Comparison of ENCODE assay signal across 8 cellular contexts in the genomic region with DNA sequence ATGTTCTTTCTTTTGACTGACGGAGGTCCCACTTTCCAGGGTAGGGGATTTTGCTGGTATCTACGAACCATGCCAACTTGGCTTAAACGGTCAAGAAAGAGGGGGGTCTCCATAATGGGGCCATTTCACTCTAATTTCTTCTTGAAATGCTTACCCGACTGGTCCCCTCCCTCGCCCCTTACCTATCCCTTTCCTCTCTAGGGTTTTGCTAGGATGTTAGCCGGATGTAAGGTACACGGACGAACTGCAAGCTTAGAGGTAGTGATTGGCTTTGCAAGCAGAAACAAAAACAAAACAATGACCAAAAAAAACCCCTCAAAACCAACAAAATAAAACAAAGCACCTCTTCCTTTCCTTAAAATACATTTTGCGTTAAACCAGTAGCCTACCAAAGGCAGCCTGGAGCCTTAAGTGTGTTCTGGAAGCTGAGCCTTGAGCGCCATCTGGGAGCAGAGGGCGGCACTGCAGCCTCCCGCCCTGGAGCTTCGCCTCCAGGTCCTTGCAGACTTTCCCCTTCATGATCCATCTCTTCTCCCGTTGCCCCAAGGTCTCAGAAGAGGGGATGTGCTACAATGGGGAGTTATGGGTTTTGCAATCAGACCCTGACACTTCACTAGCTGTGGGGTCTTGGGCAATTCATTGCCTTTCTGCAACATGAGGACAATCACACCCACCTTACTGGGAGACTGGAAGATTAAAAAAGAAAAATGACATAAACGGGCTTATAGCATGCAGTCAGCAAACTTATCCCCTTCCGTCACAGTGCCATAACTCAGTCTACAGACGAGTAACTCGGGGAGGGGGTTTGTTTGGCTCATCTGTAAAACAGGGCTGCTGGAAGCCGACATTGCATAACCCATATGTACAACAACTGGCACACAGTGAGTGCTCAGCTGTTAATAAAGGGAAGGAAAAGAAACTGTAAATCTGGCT.
A peak's percentile ranks its signal among the peaks of the same experiment; 100 is the strongest.
DNase-seq lines count a peak whose midpoint lies in the region; ATAC-seq, FAIRE-seq and TF ChIP-seq lines count a peak whose summit lies in the region.
"Not testable (repeated sequence)": the region's sequence is repeated elsewhere in the genome, so short reads cannot be mapped to it uniquely, and the experiment has no call there.

No MANE protein-coding gene starts in this region.

- WGBS in GM12878 (ENCODE audit: insufficient coverage, insufficient replicate concordance, low lambda C conversion rate, missing lambda C conversion rate), result 39% methylated on average over 7 of the region's 19 CpGs
- 14% methylated on average over 2 of the region's 19 CpGs for WGBS in mesenchymal stem cell
- WGBS in small intestine, 3 donors, result 15 to 28% (median 21%) methylated on average over 6 to 9 of the region's 19 CpGs

- not testable (repeated sequence) for H3K14ac ChIP-seq in mesenchymal stem cell (ENCODE audit: low read length in 2 of 2)

- H2BK120ac ChIP-seq in mesenchymal stem cell (ENCODE audit: low read depth, low read length), result not testable (repeated sequence)

- H3K27me3 Mint-ChIP-seq in T-helper 17 cell, result not testable (repeated sequence)

- H3K23ac ChIP-seq in mesenchymal stem cell (ENCODE audit: low read length in 2 of 2), result not testable (repeated sequence)

- not testable (repeated sequence) for H3K27ac Mint-ChIP-seq in T-helper 17 cell

- H3K4me3 ChIP-seq in BE2C (ENCODE audit: low read depth, low read length); GM12878; fibroblast of villous mesenchyme (ENCODE audit: low read depth, low read length); mesenchymal stem cell (ENCODE audit: insufficient read depth in 1 of 2, low read depth in 1 of 2, low read length in 2 of 2); small intestine (ENCODE audit: low read depth in 1 of 2, low read length in 2 of 2): not testable (repeated sequence)

- H3K36me3 Mint-ChIP-seq in T-helper 17 cell (ENCODE audit: low read depth), result not testable (repeated sequence)

- not testable (repeated sequence) for BruUV-seq in GM12878 (replicated peaks; lab: Mats Ljungman, UMichigan)

- SMC1A ChIA-PET in GM12878 (lab: Charles Lee; ENCODE audit: uncharacterized antibody, unreplicated experiment), result not testable (repeated sequence)

- POLR2A ChIA-PET in GM12878 (lab: Charles Lee), result not testable (repeated sequence)

- not testable (repeated sequence) for H3K27me3 ChIP-seq in BE2C; GM12878 (replicated peaks in 1 of 2; ENCODE audit: control insufficient read depth in 2 of 2, insufficient read depth in 2 of 2, low read length in 1 of 2); mesenchymal stem cell (ENCODE audit: control insufficient read depth in 1 of 2, insufficient read depth in 1 of 2, low read length in 2 of 2); small intestine (ENCODE audit: control insufficient read depth in 2 of 2, insufficient read depth in 2 of 2, low read length in 2 of 2)

- not testable (repeated sequence) for H4K91ac ChIP-seq in mesenchymal stem cell (ENCODE audit: low read length)

- not testable (repeated sequence) for H3K9me3 ChIP-seq in BE2C; T-helper 17 cell (ENCODE audit: control insufficient read depth, low read length, poor library complexity, severe bottlenecking); GM12878 (replicated peaks; ENCODE audit: control insufficient read depth, insufficient read depth, low read length); mesenchymal stem cell (ENCODE audit: control insufficient read depth, low read length); small intestine (ENCODE audit: control insufficient read depth, low read depth)

- not testable (repeated sequence) for H2BK15ac ChIP-seq in mesenchymal stem cell (ENCODE audit: low read depth, poor library complexity, severe bottlenecking)

- not testable (repeated sequence) for H3K4me1 ChIP-seq in BE2C; GM12878 (ENCODE audit: control insufficient read depth, insufficient read depth, low read length); mesenchymal stem cell (ENCODE audit: control insufficient read depth, insufficient read depth, low read depth, low read length); small intestine (ENCODE audit: control insufficient read depth in 2 of 2, insufficient read depth in 1 of 2, low read depth in 1 of 2, low read length in 1 of 2)

- not testable (repeated sequence) for H3K9ac ChIP-seq in GM12878 (ENCODE audit: control insufficient read depth, insufficient read depth, low read length); mesenchymal stem cell (ENCODE audit: low read length)

- H3K79me2 ChIP-seq in GM12878 (ENCODE audit: control insufficient read depth, insufficient read depth, low read length), result not testable (repeated sequence)

- not testable (repeated sequence) for H3K4me1 Mint-ChIP-seq in T-helper 17 cell

- not testable (repeated sequence) for H2BK12ac ChIP-seq in mesenchymal stem cell (ENCODE audit: low read length in 2 of 2)

- not testable (repeated sequence) for H3K36me3 ChIP-seq in BE2C; GM12878 (ENCODE audit: control insufficient read depth in 2 of 2, insufficient read depth in 2 of 2, low read length in 1 of 2); mesenchymal stem cell (ENCODE audit: control insufficient read depth in 1 of 2, insufficient read depth in 2 of 2, low read depth in 1 of 2, low read length in 2 of 2); small intestine (ENCODE audit: control insufficient read depth in 2 of 2, insufficient read depth in 2 of 2, low read length in 2 of 2)

- H3K4ac ChIP-seq in mesenchymal stem cell (ENCODE audit: low read depth in 1 of 2, low read length in 2 of 2), result not testable (repeated sequence)

- not testable (repeated sequence) for H4K8ac ChIP-seq in mesenchymal stem cell (ENCODE audit: low read length)

- TF ChIP-seq RAD21 in GM12878 (IDR thresholded peaks at IDR 0.05; ENCODE audit: insufficient read depth, low read depth, low read length), result peak; percentile 56

- not testable (repeated sequence) for H4K20me1 ChIP-seq in GM12878 (ENCODE audit: control insufficient read depth, insufficient read depth)

- H2AFZ ChIP-seq in GM12878 (ENCODE audit: control insufficient read depth, low read depth, low read length); mesenchymal stem cell (ENCODE audit: low read depth, low read length): not testable (repeated sequence)

- not testable (repeated sequence) for TF ChIP-seq EP300 in GM12878 (IDR thresholded peaks at IDR 0.05; ENCODE audit: borderline replicate concordance in 1 of 2, control insufficient read depth in 1 of 2, low read depth in 2 of 2, low read length in 2 of 2)

- intact Hi-C loops in GM12878 (cut with micrococcal nuclease; ENCODE audit: unreplicated experiment), result not testable (repeated sequence)

- TF ChIP-seq POLR2A in GM12878 (IDR thresholded peaks at IDR 0.05; ENCODE audit: low read depth, low read length), result not testable (repeated sequence)

- not testable (repeated sequence) for H2AK5ac ChIP-seq in mesenchymal stem cell (ENCODE audit: low read length, severe bottlenecking)

- RAD21 ChIA-PET in GM12878 (lab: Charles Lee; ENCODE audit: unreplicated experiment), result not testable (repeated sequence)

- peak; percentile 68 for TF ChIP-seq CTCF in BE2C (IDR thresholded peaks at IDR 0.05; ENCODE audit: low read depth, low read length)
- TF ChIP-seq CTCF in GM12878 (IDR thresholded peaks at IDR 0.05 in 2 of 3, conservative IDR thresholded peaks at IDR 0.05 in 1 of 3; ENCODE audit: control insufficient read depth in 2 of 3, extremely low read depth in 1 of 3, insufficient read depth in 1 of 3, low read depth in 3 of 3, low read length in 3 of 3), result peak; percentile 45 to 75 (median 67)
- peak; percentile 58 for TF ChIP-seq CTCF in fibroblast of villous mesenchyme (IDR thresholded peaks at IDR 0.05; ENCODE audit: insufficient read depth, low read depth, low read length)

- CTCF ChIA-PET in GM12878 (lab: Yijun Ruan, JAX), result not testable (repeated sequence)

- H2BK5ac ChIP-seq in mesenchymal stem cell (ENCODE audit: low read depth, low read length, poor library complexity, severe bottlenecking), result not testable (repeated sequence)

- in situ Hi-C loops in GM12878 (cut with MboI), result not testable (repeated sequence)

- peak; percentile 45 for ATAC-seq in GM18867 (IDR thresholded peaks at IDR 0.05; ENCODE audit: unreplicated experiment)
- ATAC-seq in T-helper 17 cell, result peak; percentile 81
- peak; percentile 94 for ATAC-seq in GM12878

- not testable (repeated sequence) for DNase-seq in BE2C; T-helper 17 cell; GM12878 (ENCODE audit: low read depth, low spot score)
- peak; percentile 4 for DNase-seq in NCI-H1105 treated with DMSO at 0.1 percent for 48 hours (lab: John Stamatoyannopoulos, UW)
- peak; percentile 1 for DNase-seq in fibroblast of villous mesenchyme (ENCODE audit: low read depth)
- DNase-seq in mesenchymal stem cell, result peak; percentile 9
- peak; percentile 19 for DNase-seq in small intestine

- not testable (repeated sequence) for H3K4me3 Mint-ChIP-seq in T-helper 17 cell

- not testable (repeated sequence) for H3K27ac ChIP-seq in GM12878 (ENCODE audit: control insufficient read depth, insufficient read depth); mesenchymal stem cell (ENCODE audit: low read length, poor library complexity, severe bottlenecking); small intestine (ENCODE audit: low read depth in 1 of 2, low read length in 1 of 2)

- FAIRE-seq in GM12878 (lab: Jason Lieb, UNC), result peak; percentile 99
- FAIRE-seq in small intestine (lab: Jason Lieb, UNC), result not testable (repeated sequence)

- not testable (repeated sequence) for H3K4me2 ChIP-seq in GM12878 (ENCODE audit: control insufficient read depth, insufficient read depth); mesenchymal stem cell (ENCODE audit: low read length, poor library complexity, severe bottlenecking)

- not testable (repeated sequence) for H3K79me1 ChIP-seq in mesenchymal stem cell (replicated peaks; ENCODE audit: low read length, poor library complexity, severe bottlenecking)

- not testable (repeated sequence) for H3K18ac ChIP-seq in mesenchymal stem cell (ENCODE audit: low read depth in 1 of 2, low read length in 2 of 2)

TF ChIP-seq in GM12878, 131 proteins besides CTCF, POLR2A, EP300 and RAD21 (continues in another document):
- TF ChIP-seq SMC3 (IDR thresholded peaks at IDR 0.05; ENCODE audit: borderline replicate concordance, low read length), result peak; percentile 48; the same call in 1 of the 2 replicates
